ENCODE assay signal across 8 cellular contexts in genomic region chr2:126971481-126972271, GRCh38.
DNase-seq lines count a peak whose midpoint lies in the region; ATAC-seq, FAIRE-seq and TF ChIP-seq lines count a peak whose summit lies in the region.

No MANE protein-coding gene starts in this region.

- no peak overlapping the region; the same call in 1 of the 2 replicates for H3K18ac ChIP-seq in H1 (ENCODE audit: extremely low read depth, low read length)

- H2BK120ac ChIP-seq in H1 (replicated peaks; ENCODE audit: low read depth, low read length): no peak overlapping the region

- H3K56ac ChIP-seq in H1 (replicated peaks; ENCODE audit: insufficient read length, low read depth, low read length): no peak overlapping the region

- H3K4me1 ChIP-seq in BLaER1 treated with 17β-estradiol and CSF1 and Interleukin-3, amounts not matched to agents 10 nM and 100 nM: peaks cover 4 to 42% (median 25%) of the 10 kb centered on the region in 10 experiments; a peak in 18 of 20 replicates
- H3K4me1 ChIP-seq in H1 (replicated peaks in 1 of 4; ENCODE audit: control insufficient read depth in 3 of 4, insufficient read depth in 4 of 4, low read length in 3 of 4): peaks cover 0 to 17% (median 5%) of the 10 kb centered on the region in 4 experiments; a peak in 5 of 7 replicates
- peaks cover 4% of the 10 kb centered on the region for H3K4me1 ChIP-seq in mucosa of descending colon (ENCODE audit: low read depth)

- peak overlapping the region; percentile 30 to 67 (median 58); a peak in 17 of 22 replicates for H3K9ac ChIP-seq in BLaER1 treated with 17β-estradiol and CSF1 and Interleukin-3, amounts not matched to agents 10 nM and 100 nM
- H3K9ac ChIP-seq in H1 (replicated peaks in 1 of 4; ENCODE audit: extremely low read depth in 1 of 4, low read depth in 3 of 4, low read length in 3 of 4): no peak overlapping the region

- no peak overlapping the region for H2BK5ac ChIP-seq in H1 (ENCODE audit: low read depth, low read length)

- H3K4me3 ChIP-seq in BLaER1 treated with 17β-estradiol and CSF1 and Interleukin-3, amounts not matched to agents 10 nM and 100 nM: peak overlapping the region in 8 of 10 experiments; percentile 12 to 63 (median 46); a peak in 13 of 20 replicates
- H3K4me3 ChIP-seq in H1 (ENCODE audit: extremely low read depth in 1 of 4, insufficient read depth in 2 of 4, low read depth in 3 of 4, low read length in 4 of 4) (no peak overlapping the region), mucosa of descending colon (no peak overlapping the region)

- H3K9me3 ChIP-seq in BLaER1 treated with 17β-estradiol and CSF1 and Interleukin-3, amounts not matched to agents 10 nM and 100 nM (replicated peaks in 1 of 11): no peaks in the 10 kb centered on the region
- no peaks in the 10 kb centered on the region for H3K9me3 ChIP-seq in H1 (ENCODE audit: insufficient read depth in 2 of 2, low read depth in 1 of 2, low read length in 1 of 2)
- no peaks in the 10 kb centered on the region for H3K9me3 ChIP-seq in mucosa of descending colon

- TF ChIP-seq CTCF in H1 (IDR thresholded peaks at IDR 0.05; ENCODE audit: control extremely low read depth in 1 of 3, insufficient read depth in 1 of 3, low read depth in 1 of 3, low read length in 3 of 3): peak; percentile 87 to 95 (median 89)
- peak; percentile 90 for TF ChIP-seq CTCF in mucosa of descending colon (IDR thresholded peaks at IDR 0.05)

- H4K8ac ChIP-seq in H1 (ENCODE audit: extremely low read depth, insufficient read depth, low read length): 0 out of 2 replicates have a peak overlapping the region, but pooled peaks have one; percentile 29

- no peak overlapping the region for H4K5ac ChIP-seq in H1 (ENCODE audit: insufficient read length, low read depth, low read length)

- FAIRE-seq in H1 (lab: Jason Lieb, UNC): no peak

- H3K4me2 ChIP-seq in BLaER1 treated with 17β-estradiol and CSF1 and Interleukin-3, amounts not matched to agents 10 nM and 100 nM: peak overlapping the region; percentile 72 to 94 (median 85)
- peak overlapping the region in 1 of 2 experiments; percentile 28; a peak in 1 of 4 replicates for H3K4me2 ChIP-seq in H1 (ENCODE audit: insufficient read depth in 1 of 2, low read depth in 2 of 2, low read length in 2 of 2)

- no peaks in the 10 kb centered on the region for H3K23me2 ChIP-seq in H1 (ENCODE audit: low read depth, low read length)

- intact Hi-C loops in mucosa of descending colon (cut with DNase I, micrococcal nuclease): no loop called here

- ATAC-seq in GM19043 (IDR thresholded peaks at IDR 0.05; ENCODE audit: low read depth, unreplicated experiment): peak; percentile 90
- ATAC-seq in HG03342 (IDR thresholded peaks at IDR 0.05; ENCODE audit: unreplicated experiment): peak; percentile 95
- ATAC-seq in mucosa of descending colon: peak; percentile 97

- H2BK12ac ChIP-seq in H1 (ENCODE audit: low read depth, low read length): 0 out of 2 replicates have a peak overlapping the region, but pooled peaks have one; percentile 27

- H3K79me2 ChIP-seq in H1 (ENCODE audit: control insufficient read depth in 1 of 2, insufficient read depth in 2 of 2, low read length in 2 of 2): no peaks in the 10 kb centered on the region

- no peak for TF ChIP-seq EP300 in H1 (IDR thresholded peaks at IDR 0.05; ENCODE audit: borderline replicate concordance in 1 of 2, low read depth in 2 of 2, low read length in 2 of 2)

- H2BK20ac ChIP-seq in H1 (ENCODE audit: low read length): no peak overlapping the region

- no peak overlapping the region for H2AK5ac ChIP-seq in H1 (ENCODE audit: low read depth, low read length)

- H3K14ac ChIP-seq in H1 (ENCODE audit: insufficient read length): no peak overlapping the region

- H3K79me1 ChIP-seq in H1 (ENCODE audit: low read depth, low read length): no peaks in the 10 kb centered on the region

- POLR2A ChIA-PET in H1 (lab: Charles Lee; ENCODE audit: partially characterized antibody): interaction anchor here (0.9 to 1.3 kb wide), 2 partner anchors 16 to 314 kb away, joined by 3 read pairs; no protein-coding TSS in a partner anchor

- no peak overlapping the region for H3K23ac ChIP-seq in H1 (ENCODE audit: insufficient read length)

- peaks cover 0 to 14% (median 0%) of the 10 kb centered on the region in 11 experiments; a peak in 6 of 22 replicates for H3K27me3 ChIP-seq in BLaER1 treated with 17β-estradiol and CSF1 and Interleukin-3, amounts not matched to agents 10 nM and 100 nM
- peaks cover 0 to 9% (median 5%) of the 10 kb centered on the region in 4 experiments; a peak in 3 of 7 replicates for H3K27me3 ChIP-seq in H1 (replicated peaks in 1 of 4; ENCODE audit: control insufficient read depth in 3 of 4, extremely low read depth in 1 of 4, insufficient read depth in 3 of 4, low read length in 3 of 4)

- TF ChIP-seq RAD21 in H1 (IDR thresholded peaks at IDR 0.05 in 1 of 2, conservative IDR thresholded peaks at IDR 0.05 in 1 of 2; ENCODE audit: low read depth in 2 of 2, low read length in 2 of 2): peak; percentile 96 to 99

- peak overlapping the region; percentile 66; the same call in 1 of the 2 replicates for H2AFZ ChIP-seq in H1 (ENCODE audit: low read length)

- CTCF ChIA-PET in H1 (lab: Charles Lee; ENCODE audit: partially characterized antibody): interaction anchor here (0.6 to 3.6 kb wide), 60 partner anchors 10 to 1242 kb away, joined by 3 to 21 read pairs (median 4); no protein-coding TSS in a partner anchor

- peak overlapping the region; percentile 27 for H3K4ac ChIP-seq in H1 (replicated peaks; ENCODE audit: insufficient read length, low read depth, low read length)

- no peaks in the 10 kb centered on the region for H3K36me3 ChIP-seq in BLaER1 treated with 17β-estradiol and CSF1 and Interleukin-3, amounts not matched to agents 10 nM and 100 nM
- no peaks in the 10 kb centered on the region for H3K36me3 ChIP-seq in H1 (ENCODE audit: control insufficient read depth in 2 of 4, insufficient read depth in 4 of 4, low read length in 3 of 4)
- H3K36me3 ChIP-seq in mucosa of descending colon (ENCODE audit: low read depth): no peaks in the 10 kb centered on the region

- TF ChIP-seq POLR2A in H1 (IDR thresholded peaks at IDR 0.05; ENCODE audit: control extremely low read depth in 1 of 2, low read depth in 2 of 2, low read length in 2 of 2): no peak

- 30% methylated on average over 37 of the region's 43 CpGs; no CpG with 5 or more reads in 1 of the 2 experiments for WGBS in H1 (ENCODE audit: extremely low coverage in 1 of 2, insufficient coverage in 1 of 2, insufficient read length in 1 of 2, insufficient replicate concordance in 2 of 2, low coverage in 1 of 2, low lambda C conversion rate in 2 of 2, missing lambda C conversion rate in 1 of 2), 2 experiments

- no peaks in the 10 kb centered on the region for H4K20me1 ChIP-seq in BLaER1 treated with 17β-estradiol and CSF1 and Interleukin-3, amounts not matched to agents 10 nM and 100 nM
- no peaks in the 10 kb centered on the region for H4K20me1 ChIP-seq in H1 (replicated peaks in 1 of 2; ENCODE audit: control insufficient read depth in 1 of 2, insufficient read depth in 2 of 2, low read length in 2 of 2)

- no peak overlapping the region for H3K27ac ChIP-seq in BLaER1 treated with 17β-estradiol and CSF1 and Interleukin-3, amounts not matched to agents 10 nM and 100 nM
- H3K27ac ChIP-seq in H1 (ENCODE audit: low read depth, low read length): no peak overlapping the region

- no peak overlapping the region for H4K91ac ChIP-seq in H1 (replicated peaks; ENCODE audit: insufficient read length, low read length)

- peak; percentile 78 for DNase-seq in NCI-H774 (lab: John Stamatoyannopoulos, UW)
- peak; percentile 32 to 35 for DNase-seq in activated CD8-positive, alpha-beta memory T cell treated with anti-CD3 and anti-CD28 coated beads for 4 hours (ENCODE audit: low read depth in 2 of 2)
- DNase-seq in H1 (ENCODE audit: low read depth in 1 of 2, low spot score in 2 of 2): peak; percentile 56 to 90
- DNase-seq in mucosa of descending colon: peak; percentile 66 to 81 (median 76)
- peak; percentile 48 to 53 for DNase-seq in stimulated activated CD8-positive, alpha-beta memory T cell treated with anti-CD3 and anti-CD28 coated beads, Interleukin-2, amount 100 ng/mL, for 48 hours (ENCODE audit: low read depth in 2 of 2)

- no peak overlapping the region for H2BK15ac ChIP-seq in H1 (ENCODE audit: low read length)

TF ChIP-seq in H1, 55 proteins besides CTCF, POLR2A, EP300 and RAD21 (continues in another document):
- TF ChIP-seq GABPA (IDR thresholded peaks at IDR 0.05; ENCODE audit: borderline replicate concordance, insufficient read depth, low read length) (no peak), HDAC2 (IDR thresholded peaks at IDR 0.05; ENCODE audit: borderline replicate concordance in 1 of 2, low read depth in 2 of 2, low read length in 2 of 2) (no peak), POLR2AphosphoS5 (IDR thresholded peaks at IDR 0.05; ENCODE audit: low read depth, low read length) (no peak), BACH1 (IDR thresholded peaks at IDR 0.05; ENCODE audit: low read length) (no peak), SUZ12 (IDR thresholded peaks at IDR 0.05; ENCODE audit: low read length) (no peak), TBP (IDR thresholded peaks at IDR 0.05; ENCODE audit: low read depth, low read length) (peak; percentile 46; the same call in 1 of the 2 replicates), GTF2F1 (IDR thresholded peaks at IDR 0.05; ENCODE audit: borderline replicate concordance, low read depth, low read length) (no peak), POU5F1 (IDR thresholded peaks at IDR 0.05; ENCODE audit: low read depth, low read length) (no peak), USF2 (IDR thresholded peaks at IDR 0.05; ENCODE audit: low read length) (no peak), CREB1 (IDR thresholded peaks at IDR 0.05) (no peak), RXRA (IDR thresholded peaks at IDR 0.05; ENCODE audit: insufficient read depth, low read depth, low read length) (no peak), MAX (IDR thresholded peaks at IDR 0.05) (peak; percentile 67; the same call in 1 of the 2 replicates), SIN3A (conservative IDR thresholded peaks at IDR 0.05 in 1 of 2, IDR thresholded peaks at IDR 0.05 in 1 of 2; ENCODE audit: low read depth in 1 of 2, low read length in 2 of 2) (no peak), KDM5A (IDR thresholded peaks at IDR 0.05; ENCODE audit: low read length) (no peak)

Comparison
In these comparisons a context has a peak if more than half of its experiments do, and no peak if none do; other contexts are left out.
1. H3K4me3 ChIP-seq: peak in BLaER1 treated with 17β-estradiol and CSF1 and Interleukin-3, amounts not matched to agents 10 nM and 100 nM (8 of 10); none in H1 (0 of 4) and mucosa of descending colon (single experiment).
2. H3K9ac ChIP-seq: peak in BLaER1 treated with 17β-estradiol and CSF1 and Interleukin-3, amounts not matched to agents 10 nM and 100 nM (11 of 11); none in H1 (0 of 4).
3. Peak in every context shown above with its lines, with median percentiles within 50 percentile points of each other: ATAC-seq and DNase-seq.